ENCODE assay signal across 25 cellular contexts in the genomic region with DNA sequence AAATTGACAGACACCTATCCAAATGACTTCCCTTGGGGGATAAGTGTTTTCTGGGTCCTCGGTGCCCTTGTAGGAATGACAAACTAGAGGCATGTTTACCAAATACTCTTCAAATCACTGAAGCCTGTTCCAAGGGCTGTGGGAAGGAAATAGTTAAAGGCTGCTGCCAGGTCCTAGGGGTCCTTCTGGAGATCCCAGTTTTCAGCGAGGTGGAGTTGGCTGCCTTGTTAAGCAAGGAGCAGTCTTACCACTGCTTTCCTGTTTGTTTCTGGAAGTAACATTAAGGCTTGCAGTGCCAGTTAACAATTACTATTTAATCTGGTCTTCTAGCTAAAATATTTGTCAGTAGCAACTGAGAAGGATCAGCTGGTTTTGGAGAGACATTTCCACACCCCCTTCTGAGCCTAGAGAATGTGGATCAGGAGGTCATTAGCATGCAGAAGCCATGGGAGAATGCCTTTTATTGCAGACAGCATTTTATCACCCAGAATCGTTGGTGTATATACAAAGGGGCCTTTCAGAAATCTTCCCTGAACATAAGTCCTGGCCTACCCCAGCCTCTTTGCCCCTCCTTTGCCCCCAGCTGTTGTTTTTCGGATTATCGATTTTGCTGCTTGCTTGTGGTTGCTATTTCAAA.
A peak's percentile ranks its signal among the peaks of the same experiment; 100 is the strongest.
DNase-seq lines count a peak whose midpoint lies in the region; ATAC-seq and TF ChIP-seq lines count a peak whose summit lies in the region.
"Had no signal": no experiment of that assay in that cellular context is flagged by ENCODE, and none has a peak within 500 bp of the region (broad histone marks: within the 10 kb centered on the region; RNA-seq: fewer than 3 reads in every experiment).

No MANE protein-coding gene starts in this region.

- H3K27me3 ChIP-seq in right atrium auricular region (no peaks in the 10 kb centered on the region), uterus (no peaks in the 10 kb centered on the region)
- H3K27me3 ChIP-seq: BE2C, spleen, vagina had no signal

- no peaks in the 10 kb centered on the region for H3K36me3 ChIP-seq in right atrium auricular region
- no peaks in the 10 kb centered on the region for H3K36me3 ChIP-seq in uterus
- H3K36me3 ChIP-seq: BE2C, spleen, vagina had no signal

- no peaks in the 10 kb centered on the region for H3K27me3 Mint-ChIP-seq in nephron (ENCODE audit: low read depth)
- H3K27me3 Mint-ChIP-seq in activated T-cell treated with anti-CD3 and anti-CD28 coated beads, Interleukin-2, amount 50 U/mL, for 72 hours (ENCODE audit: low read depth): no peaks in the 10 kb centered on the region
- H3K27me3 Mint-ChIP-seq: activated naive CD4-positive, alpha-beta T cell treated with anti-CD3 and anti-CD28 coated beads, Interleukin-2, amount 50 U/mL, for 24 hours had no signal

- H3K4me1 ChIP-seq in right atrium auricular region: no peaks in the 10 kb centered on the region
- H3K4me1 ChIP-seq in uterus: no peaks in the 10 kb centered on the region
- H3K4me1 ChIP-seq: BE2C, spleen, vagina had no signal

- no peak overlapping the region for H3K4me3 Mint-ChIP-seq in nephron
- H3K4me3 Mint-ChIP-seq in activated T-cell treated with anti-CD3 and anti-CD28 coated beads, Interleukin-2, amount 50 U/mL, for 72 hours: no peak overlapping the region
- H3K4me3 Mint-ChIP-seq: activated naive CD4-positive, alpha-beta T cell treated with anti-CD3 and anti-CD28 coated beads, Interleukin-2, amount 50 U/mL, for 24 hours; naive thymus-derived CD4-positive, alpha-beta T cell had no signal

- peak overlapping the region; percentile 73 to 83 (median 80) for H3K27ac Mint-ChIP-seq in nephron
- H3K27ac Mint-ChIP-seq in activated T-cell treated with anti-CD3 and anti-CD28 coated beads, Interleukin-2, amount 50 U/mL, for 72 hours: no peak overlapping the region
- H3K27ac Mint-ChIP-seq: activated naive CD4-positive, alpha-beta T cell treated with anti-CD3 and anti-CD28 coated beads, Interleukin-2, amount 50 U/mL, for 24 hours; naive thymus-derived CD4-positive, alpha-beta T cell had no signal

- no peaks in the 10 kb centered on the region for H3K9me3 Mint-ChIP-seq in nephron
- H3K9me3 Mint-ChIP-seq in activated T-cell treated with anti-CD3 and anti-CD28 coated beads, Interleukin-2, amount 50 U/mL, for 72 hours: no peaks in the 10 kb centered on the region
- H3K9me3 Mint-ChIP-seq: activated naive CD4-positive, alpha-beta T cell treated with anti-CD3 and anti-CD28 coated beads, Interleukin-2, amount 50 U/mL, for 24 hours; naive thymus-derived CD4-positive, alpha-beta T cell had no signal

- ATAC-seq in Right ventricle myocardium inferior: peak; percentile 79
- no peak for ATAC-seq in stimulated activated naive CD8-positive, alpha-beta T cell treated with anti-CD3 and anti-CD28 coated beads, Interleukin-15, Interleukin-2, amounts not matched to agents 100 U/mL and 50 U/mL, for 24 hours
- no peak for ATAC-seq in activated T-cell treated with anti-CD3 and anti-CD28 coated beads, Interleukin-2, amount 50 U/mL, for 72 hours (replicated peaks in 1 of 2)
- ATAC-seq: activated CD4-positive, CD25-positive, alpha-beta regulatory T cell treated with anti-CD3 and anti-CD28 coated beads, Interleukin-2, amount 50 U/mL, for 24 hours; naive thymus-derived CD4-positive, alpha-beta T cell had no signal

- TF ChIP-seq POLR2A in uterus (IDR thresholded peaks at IDR 0.05): no peak

- H3K4me3 ChIP-seq in right atrium auricular region: no peak overlapping the region
- no peak overlapping the region for H3K4me3 ChIP-seq in uterus
- H3K4me3 ChIP-seq: spleen, vagina had no signal

- no peaks in the 10 kb centered on the region for H3K36me3 Mint-ChIP-seq in nephron (ENCODE audit: low read depth)
- no peaks in the 10 kb centered on the region for H3K36me3 Mint-ChIP-seq in activated T-cell treated with anti-CD3 and anti-CD28 coated beads, Interleukin-2, amount 50 U/mL, for 72 hours (ENCODE audit: insufficient read depth in 2 of 2)
- H3K36me3 Mint-ChIP-seq: activated naive CD4-positive, alpha-beta T cell treated with anti-CD3 and anti-CD28 coated beads, Interleukin-2, amount 50 U/mL, for 24 hours; naive thymus-derived CD4-positive, alpha-beta T cell had no signal

- no peaks in the 10 kb centered on the region for H3K9me3 ChIP-seq in right atrium auricular region
- H3K9me3 ChIP-seq in uterus: no peaks in the 10 kb centered on the region
- H3K9me3 ChIP-seq: BE2C, spleen, vagina had no signal

- intact Hi-C loops in Right ventricle myocardium inferior (cut with DNase I) (no loop called here), uterus (cut with DNase I; ENCODE audit: low total_unique reads) (no loop called here)

- peaks cover 31% of the 10 kb centered on the region for H3K4me1 Mint-ChIP-seq in nephron
- no peaks in the 10 kb centered on the region for H3K4me1 Mint-ChIP-seq in activated T-cell treated with anti-CD3 and anti-CD28 coated beads, Interleukin-2, amount 50 U/mL, for 72 hours (ENCODE audit: low read depth)
- H3K4me1 Mint-ChIP-seq: activated naive CD4-positive, alpha-beta T cell treated with anti-CD3 and anti-CD28 coated beads, Interleukin-2, amount 50 U/mL, for 24 hours; naive thymus-derived CD4-positive, alpha-beta T cell had no signal

- H3K27ac ChIP-seq in right atrium auricular region (no peak overlapping the region), uterus (no peak overlapping the region)
- H3K27ac ChIP-seq: spleen, vagina had no signal

- TF ChIP-seq CTCF in right atrium auricular region (IDR thresholded peaks at IDR 0.05) (no peak), nephron (IDR thresholded peaks at IDR 0.05; ENCODE audit: unreplicated experiment in 3 of 3) (no peak), uterus (IDR thresholded peaks at IDR 0.05) (no peak)

- DNase-seq in Right ventricle myocardium inferior (ENCODE audit: missing footprints) (no peak), right atrium auricular region (ENCODE audit: low spot score) (no peak), epidermal melanocyte (ENCODE audit: insufficient read length, low spot score) (peak; percentile 61), superior temporal gyrus (ENCODE audit: extremely low spot score) (peak; percentile 32), uterus (no peak)
- DNase-seq in stimulated activated naive CD8-positive, alpha-beta T cell treated with anti-CD3 and anti-CD28 coated beads, Interleukin-15, Interleukin-2, amounts not matched to agents 100 U/mL and 50 U/mL, for 24 hours: no peak
- no peak for DNase-seq in activated T-cell treated with anti-CD3 and anti-CD28 coated beads, Interleukin-2, amount 50 U/mL, for 72 hours
- DNase-seq: 8988T; activated T-cell treated with anti-CD3 and anti-CD28 coated beads, Interleukin-2, amount 50 U/mL, for 48 hours; BE2C; COR-L47; islet precursor cell; Karpas-422; mammary epithelial cell; naive thymus-derived CD4-positive, alpha-beta T cell; NCI-H1048; NCI-H2029; NCI-H446 treated with DMSO at 0.1 percent for 48 hours; RPMI8226; spleen; T1000 had no signal

Comparison
In these comparisons a context has a peak if more than half of its experiments do, and no peak if none do; other contexts are left out.
1. DNase-seq: peak in epidermal melanocyte (single experiment) and superior temporal gyrus (single experiment); none in Right ventricle myocardium inferior (single experiment), right atrium auricular region (single experiment), uterus (0 of 2), stimulated activated naive CD8-positive, alpha-beta T cell treated with anti-CD3 and anti-CD28 coated beads, Interleukin-15, Interleukin-2, amounts not matched to agents 100 U/mL and 50 U/mL, for 24 hours (single experiment) and activated T-cell treated with anti-CD3 and anti-CD28 coated beads, Interleukin-2, amount 50 U/mL, for 72 hours (0 of 2).